In the genomic region with DNA sequence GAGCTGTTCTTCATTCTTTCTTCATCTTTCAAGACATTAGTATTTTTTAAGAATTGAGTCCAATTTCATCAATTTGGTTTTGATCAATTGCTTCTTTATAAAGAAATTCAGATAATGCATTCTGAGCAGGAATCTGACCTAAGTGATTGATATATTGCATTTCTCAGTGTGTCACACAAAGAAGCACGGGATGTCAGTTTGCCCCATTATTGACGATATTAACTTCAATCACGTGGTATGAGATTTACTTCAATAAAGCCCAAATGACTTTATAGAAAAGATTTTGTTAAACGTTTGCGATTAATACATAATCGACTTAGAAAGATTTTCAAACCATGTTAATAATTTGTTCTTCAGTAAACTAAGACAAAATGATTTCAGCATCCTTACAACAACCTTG, we compare ENCODE assay signal across 27 cellular contexts.
"Had no signal": no experiment of that assay in that cellular context is flagged by ENCODE, and none has a peak within 500 bp of the region (broad histone marks: within the 10 kb centered on the region; RNA-seq: fewer than 3 reads in every experiment).

No MANE protein-coding gene starts in this region.

- H3K36me3 ChIP-seq: stomach, suprapubic skin, thoracic aorta, thyroid gland, tibial artery, tibial nerve, transverse colon, upper lobe of left lung, upper lobe of right lung, uterus, vagina had no signal

- H3K27ac ChIP-seq: stomach, suprapubic skin, testis, thoracic aorta, thyroid gland, tibial artery, tibial nerve, transverse colon, upper lobe of left lung, upper lobe of right lung, uterus, vagina had no signal

- H3K9me3 ChIP-seq: stomach, suprapubic skin, testis, thoracic aorta, thyroid gland, tibial artery, tibial nerve, transverse colon, upper lobe of left lung, upper lobe of right lung, uterus, vagina had no signal

- ATAC-seq: stimulated activated effector memory CD8-positive, alpha-beta T cell treated with anti-CD3 and anti-CD28 coated beads, Interleukin-12 subunit alpha, Interleukin-12 subunit beta, amount 100 ng/mL, for 72 hours; stimulated activated memory B cell treated with anti-CD40 and anti-IgM and Interleukin-4, amounts not matched to agents 10 μg/mL and 1 μg/mL and 100 μg/mL, for 72 hours; stimulated activated naive B cell treated with anti-CD40 and anti-IgM and Interleukin-4, amounts not matched to agents 10 μg/mL and 1 μg/mL and 100 μg/mL, for 72 hours; stimulated activated naive CD8-positive, alpha-beta T cell treated with anti-CD3 and anti-CD28 coated beads, Interleukin-15, amount 100 ng/mL, for 72 hours; stimulated activated naive CD8-positive, alpha-beta T cell treated with anti-CD3 and anti-CD28 coated beads, Interleukin-15, Interleukin-2, amounts not matched to agents 100 U/mL and 50 U/mL, for 24 hours; upper lobe of right lung had no signal

- H3K4me3 ChIP-seq: stomach, suprapubic skin, testis, thoracic aorta, thyroid gland, tibial artery, tibial nerve, transverse colon, upper lobe of left lung, upper lobe of right lung, uterus, vagina had no signal

- FAIRE-seq: urothelium cell line had no signal

- DNase-seq: stimulated activated CD4-positive, alpha-beta T cell treated with anti-CD3 and anti-CD28 coated beads, Interleukin-2, amount 100 ng/mL, for 48 hours; stimulated activated CD4-positive, alpha-beta T cell treated with anti-CD3 and anti-CD28 coated beads, Interleukin-4, amount 100 ng/mL, for 1 hour; stimulated activated CD4-positive, alpha-beta T cell treated with anti-CD3 and anti-CD28 coated beads, Interleukin-4, amount 100 ng/mL, for 24 hours; stimulated activated CD4-positive, alpha-beta T cell treated with anti-CD3 and anti-CD28 coated beads, Interleukin-4, amount 100 ng/mL, for 4 hours; stimulated activated CD8-positive, alpha-beta memory T cell treated with anti-CD3 and anti-CD28 coated beads, Interleukin-4, amount 100 ng/mL, for 48 hours; stimulated activated naive B cell treated with anti-CD40 and anti-IgM and Interleukin-4, amounts not matched to agents 10 μg/mL and 1 μg/mL and 100 μg/mL, for 72 hours; stimulated activated naive CD4-positive, alpha-beta T cell; stimulated activated naive CD4-positive, alpha-beta T cell treated with Interleukin-2 at 50 U/mL for 16 hours; stimulated activated naive CD8-positive, alpha-beta T cell treated with anti-CD3 and anti-CD28 coated beads, Interleukin-15, amount 100 ng/mL, for 72 hours; stimulated activated naive CD8-positive, alpha-beta T cell treated with anti-CD3 and anti-CD28 coated beads, Interleukin-15, Interleukin-2, amounts not matched to agents 100 U/mL and 50 U/mL, for 24 hours; stomach; substantia nigra; testis; thyroid gland; tibial artery; transverse colon; trophoblast cell; upper lobe of left lung; upper lobe of right lung; uterus had no signal

- H3K27me3 ChIP-seq: stomach, suprapubic skin, testis, thyroid gland, tibial artery, tibial nerve, transverse colon, upper lobe of left lung, upper lobe of right lung, uterus, vagina had no signal

- H3K4me1 ChIP-seq: stomach, suprapubic skin, testis, thyroid gland, tibial artery, tibial nerve, transverse colon, upper lobe of left lung, upper lobe of right lung, uterus, vagina had no signal
